In the genomic region with DNA sequence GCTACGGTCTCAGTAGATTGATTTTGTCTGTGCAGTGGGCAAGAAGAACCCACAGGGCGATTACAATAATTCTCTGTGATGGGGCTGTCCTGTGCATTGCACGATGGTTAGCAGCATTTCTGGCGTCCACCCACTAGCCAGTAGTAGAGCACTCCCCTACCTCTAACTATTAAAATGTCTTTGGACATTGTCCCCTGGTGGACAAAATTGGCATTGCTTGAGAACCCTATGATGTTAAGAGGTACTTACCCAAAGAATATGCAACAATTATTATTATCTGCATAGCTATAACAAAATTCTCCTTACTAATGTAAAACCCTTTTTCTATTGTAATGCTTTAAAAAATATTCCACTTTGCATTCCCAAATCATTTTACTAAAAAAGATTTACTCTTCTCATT, we compare ENCODE assay signal across 18 cellular contexts.
A peak's percentile ranks its signal among the peaks of the same experiment; 100 is the strongest.
DNase-seq lines count a peak whose midpoint lies in the region; ATAC-seq, FAIRE-seq and TF ChIP-seq lines count a peak whose summit lies in the region.
"Had no signal": no experiment of that assay in that cellular context is flagged by ENCODE, and none has a peak within 500 bp of the region (broad histone marks: within the 10 kb centered on the region; RNA-seq: fewer than 3 reads in every experiment).

No MANE protein-coding gene starts in this region.

- H3K23ac ChIP-seq in H1 (ENCODE audit: insufficient read length): no peak overlapping the region

- H3K4me2 ChIP-seq in mammary epithelial cell (ENCODE audit: insufficient read depth, low read depth, low read length): no peak overlapping the region
- no peak overlapping the region for H3K4me2 ChIP-seq in OCI-LY1 (ENCODE audit: low read length)
- H3K4me2 ChIP-seq in H1 (ENCODE audit: insufficient read depth in 1 of 2, low read depth in 2 of 2, low read length in 2 of 2): no peak overlapping the region

- no peaks in the 10 kb centered on the region for H3K4me1 Mint-ChIP-seq in type B pancreatic cell (ENCODE audit: unreplicated experiment)
- H3K4me1 Mint-ChIP-seq: activated CD4-positive, alpha-beta T cell treated with anti-CD3 and anti-CD28 coated beads, Interleukin-2, amount 10 ng/mL, durations not matched to agents 24 days and 14 days; T-helper 17 cell had no signal

- FAIRE-seq in H1 (lab: Jason Lieb, UNC): no peak
- FAIRE-seq: HTR-8/SVneo had no signal

- H3K4me3 ChIP-seq in mammary epithelial cell (replicated peaks in 1 of 3; ENCODE audit: insufficient read depth in 1 of 3, low read depth in 2 of 3, low read length in 3 of 3): no peak overlapping the region
- no peak overlapping the region for H3K4me3 ChIP-seq in breast epithelium
- H3K4me3 ChIP-seq in OCI-LY1 (ENCODE audit: low read depth, low read length, poor library complexity, severe bottlenecking): no peak overlapping the region
- H3K4me3 ChIP-seq in H1 (ENCODE audit: extremely low read depth in 1 of 4, insufficient read depth in 2 of 4, low read depth in 3 of 4, low read length in 4 of 4): no peak overlapping the region
- H3K4me3 ChIP-seq: transverse colon had no signal

- no peak overlapping the region for H3K14ac ChIP-seq in H1 (ENCODE audit: insufficient read length)

- TF ChIP-seq CTCF in mammary epithelial cell (conservative IDR thresholded peaks at IDR 0.05 in 1 of 2, IDR thresholded peaks at IDR 0.05 in 1 of 2; ENCODE audit: extremely low read depth in 1 of 2, insufficient read depth in 1 of 2, low read depth in 1 of 2, low read length in 2 of 2) (peak; percentile 27 to 43), breast epithelium (IDR thresholded peaks at IDR 0.05) (no peak), OCI-LY1 (IDR thresholded peaks at IDR 0.05; ENCODE audit: low read length) (peak; percentile 42; the same call in 1 of the 2 replicates), H1 (IDR thresholded peaks at IDR 0.05; ENCODE audit: control extremely low read depth in 1 of 3, insufficient read depth in 1 of 3, low read depth in 1 of 3, low read length in 3 of 3) (peak in 1 of 3 experiments; percentile 16; a peak in 1 of 4 replicates), type B pancreatic cell (conservative IDR thresholded peaks at IDR 0.05) (peak; percentile 67)

- CTCF ChIA-PET in mammary epithelial cell (lab: Charles Lee; ENCODE audit: low non-redundant PET) (no interaction called here), H1 (lab: Charles Lee; ENCODE audit: partially characterized antibody) (no interaction called here)

- POLR2A ChIA-PET in H1 (lab: Charles Lee; ENCODE audit: partially characterized antibody): no interaction called here

- H2AFZ ChIP-seq in mammary epithelial cell (ENCODE audit: low read depth, low read length) (no peak overlapping the region), OCI-LY1 (ENCODE audit: low read length) (no peak overlapping the region), H1 (ENCODE audit: low read length) (no peak overlapping the region)

- no peaks in the 10 kb centered on the region for H3K36me3 ChIP-seq in mammary epithelial cell (ENCODE audit: insufficient read depth, low read length)
- no peaks in the 10 kb centered on the region for H3K36me3 ChIP-seq in breast epithelium
- H3K36me3 ChIP-seq in OCI-LY1 (ENCODE audit: insufficient read depth, low read length): no peaks in the 10 kb centered on the region
- no peaks in the 10 kb centered on the region for H3K36me3 ChIP-seq in H1 (ENCODE audit: control insufficient read depth in 2 of 4, insufficient read depth in 4 of 4, low read length in 3 of 4)
- H3K36me3 ChIP-seq: transverse colon had no signal

- TF ChIP-seq POLR2A in breast epithelium (IDR thresholded peaks at IDR 0.05) (no peak), H1 (IDR thresholded peaks at IDR 0.05; ENCODE audit: control extremely low read depth in 1 of 2, low read depth in 2 of 2, low read length in 2 of 2) (no peak)

- in situ Hi-C loops in mammary epithelial cell (cut with MboI; ENCODE audit: low sequenced_read_pairs in 2 of 2): no loop called here

- peak; percentile 13 to 24; a peak in 2 of 4 replicates for TF ChIP-seq RAD21 in H1 (IDR thresholded peaks at IDR 0.05 in 1 of 2, conservative IDR thresholded peaks at IDR 0.05 in 1 of 2; ENCODE audit: low read depth in 2 of 2, low read length in 2 of 2)

- H3K4me1 ChIP-seq in mammary epithelial cell (ENCODE audit: insufficient read depth, low read length): no peaks in the 10 kb centered on the region
- no peaks in the 10 kb centered on the region for H3K4me1 ChIP-seq in breast epithelium
- no peaks in the 10 kb centered on the region for H3K4me1 ChIP-seq in OCI-LY1 (ENCODE audit: insufficient read depth, low read length, severe bottlenecking)
- no peaks in the 10 kb centered on the region for H3K4me1 ChIP-seq in H1 (replicated peaks in 1 of 4; ENCODE audit: control insufficient read depth in 3 of 4, insufficient read depth in 4 of 4, low read length in 3 of 4)
- H3K4me1 ChIP-seq: transverse colon had no signal

- H3K27me3 ChIP-seq in mammary epithelial cell (ENCODE audit: insufficient read depth, low read length) (no peaks in the 10 kb centered on the region), breast epithelium (no peaks in the 10 kb centered on the region), OCI-LY1 (ENCODE audit: insufficient read depth, low read length) (no peaks in the 10 kb centered on the region), H1 (replicated peaks in 1 of 4; ENCODE audit: control insufficient read depth in 3 of 4, extremely low read depth in 1 of 4, insufficient read depth in 3 of 4, low read length in 3 of 4) (no peaks in the 10 kb centered on the region)
- H3K27me3 ChIP-seq: transverse colon had no signal

- H2BK5ac ChIP-seq in H1 (ENCODE audit: low read depth, low read length): no peak overlapping the region

- H3F3A ChIP-seq in OCI-LY1 (ENCODE audit: insufficient read depth, low read length): no peaks in the 10 kb centered on the region

- H3K56ac ChIP-seq in H1 (replicated peaks; ENCODE audit: insufficient read length, low read depth, low read length): no peak overlapping the region

- no peaks in the 10 kb centered on the region for H3K23me2 ChIP-seq in H1 (ENCODE audit: low read depth, low read length)

- no peak for ATAC-seq in HG03159 (IDR thresholded peaks at IDR 0.05; ENCODE audit: unreplicated experiment)
- ATAC-seq: activated T-cell treated with anti-CD3 and anti-CD28 coated beads, Interleukin-2, amount 50 U/mL, for 72 hours; effector memory CD8-positive, alpha-beta T cell; HCT116; Panc1; T-helper 17 cell had no signal

- no peaks in the 10 kb centered on the region for H3K79me2 ChIP-seq in mammary epithelial cell (ENCODE audit: insufficient read depth, low read length)
- H3K79me2 ChIP-seq in OCI-LY1 (ENCODE audit: insufficient read depth, low read length): no peaks in the 10 kb centered on the region
- no peaks in the 10 kb centered on the region for H3K79me2 ChIP-seq in H1 (ENCODE audit: control insufficient read depth in 1 of 2, insufficient read depth in 2 of 2, low read length in 2 of 2)

- dilution Hi-C loops in mammary epithelial cell (cut with HindIII; ENCODE audit: low sequenced_read_pairs): no loop called here

- H3K4ac ChIP-seq in H1 (replicated peaks; ENCODE audit: insufficient read length, low read depth, low read length): no peak overlapping the region

- no peak overlapping the region for H2AK5ac ChIP-seq in H1 (ENCODE audit: low read depth, low read length)

- H3K27me3 Mint-ChIP-seq in type B pancreatic cell: no peaks in the 10 kb centered on the region
- H3K27me3 Mint-ChIP-seq: activated CD4-positive, alpha-beta T cell treated with anti-CD3 and anti-CD28 coated beads, Interleukin-2, amount 10 ng/mL, durations not matched to agents 24 days and 14 days; effector memory CD8-positive, alpha-beta T cell; T-helper 17 cell had no signal

- H3K27ac Mint-ChIP-seq in type B pancreatic cell: no peak overlapping the region
- H3K27ac Mint-ChIP-seq: activated CD4-positive, alpha-beta T cell treated with anti-CD3 and anti-CD28 coated beads, Interleukin-2, amount 10 ng/mL, durations not matched to agents 24 days and 14 days; activated T-cell treated with anti-CD3 and anti-CD28 coated beads, Interleukin-2, amount 50 U/mL, for 72 hours; effector memory CD8-positive, alpha-beta T cell; T-helper 17 cell had no signal

- H3K9ac ChIP-seq in mammary epithelial cell (ENCODE audit: insufficient read depth, low read length) (no peak overlapping the region), OCI-LY1 (ENCODE audit: low read length) (no peak overlapping the region), H1 (replicated peaks in 1 of 4; ENCODE audit: extremely low read depth in 1 of 4, low read depth in 3 of 4, low read length in 3 of 4) (no peak overlapping the region)

- H2BK20ac ChIP-seq in H1 (ENCODE audit: low read length): no peak overlapping the region

- intact Hi-C loops in mammary epithelial cell (cut with micrococcal nuclease): no loop called here
- intact Hi-C loops in breast epithelium (cut with DNase I; ENCODE audit: low total_unique reads): no loop called here

- H3K4me3 Mint-ChIP-seq in type B pancreatic cell: no peak overlapping the region
- H3K4me3 Mint-ChIP-seq: activated CD4-positive, alpha-beta T cell treated with anti-CD3 and anti-CD28 coated beads, Interleukin-2, amount 10 ng/mL, durations not matched to agents 24 days and 14 days; activated T-cell treated with anti-CD3 and anti-CD28 coated beads, Interleukin-2, amount 50 U/mL, for 72 hours; effector memory CD8-positive, alpha-beta T cell; T-helper 17 cell had no signal

- peaks cover 3% of the 10 kb centered on the region for H3K36me3 Mint-ChIP-seq in type B pancreatic cell

- H3K9me2 ChIP-seq in OCI-LY1 (ENCODE audit: low read depth, low read length): no peaks in the 10 kb centered on the region

- H4K5ac ChIP-seq in H1 (ENCODE audit: insufficient read length, low read depth, low read length): no peak overlapping the region

- H3K27ac ChIP-seq in mammary epithelial cell (ENCODE audit: insufficient read depth, low read depth, low read length) (no peak overlapping the region), breast epithelium (no peak overlapping the region), OCI-LY1 (ENCODE audit: low read depth, low read length, poor library complexity, severe bottlenecking) (no peak overlapping the region), H1 (ENCODE audit: low read depth, low read length) (no peak overlapping the region)
- H3K27ac ChIP-seq: transverse colon had no signal

- no peak for DNase-seq in mammary epithelial cell
- DNase-seq in breast epithelium (ENCODE audit: low spot score in 2 of 2): no peak
- DNase-seq in H1 (ENCODE audit: low read depth in 1 of 2, low spot score in 2 of 2): no peak
- DNase-seq in type B pancreatic cell (ENCODE audit: extremely low spot score, unreplicated experiment): no peak
- DNase-seq in amniotic stem cell (lab: John Stamatoyannopoulos, UW): no peak
- DNase-seq in 8988T: no peak
- DNase-seq: activated CD4-positive, alpha-beta T cell treated with anti-CD3 and anti-CD28 coated beads, Interleukin-2, amount 10 ng/mL, durations not matched to agents 24 days and 14 days; activated T-cell treated with anti-CD3 and anti-CD28 coated beads, Interleukin-2, amount 50 U/mL, for 72 hours; effector memory CD8-positive, alpha-beta T cell; NCI-H1048; stimulated activated CD4-positive, alpha-beta T cell treated with anti-CD3 and anti-CD28 coated beads, Interleukin-1b, Interleukin-23, amount 100 ng/mL, for 48 hours; T-helper 17 cell; transverse colon had no signal

- H2BK15ac ChIP-seq in H1 (ENCODE audit: low read length): no peak overlapping the region

- no peak overlapping the region for H2BK12ac ChIP-seq in H1 (ENCODE audit: low read depth, low read length)

- H3K9me3 Mint-ChIP-seq in type B pancreatic cell: peaks cover 12% of the 10 kb centered on the region
- H3K9me3 Mint-ChIP-seq: activated CD4-positive, alpha-beta T cell treated with anti-CD3 and anti-CD28 coated beads, Interleukin-2, amount 10 ng/mL, durations not matched to agents 24 days and 14 days had no signal

- H3K18ac ChIP-seq in H1 (ENCODE audit: extremely low read depth, low read length): no peak overlapping the region

- H3K9me3 ChIP-seq in mammary epithelial cell (replicated peaks; ENCODE audit: insufficient read depth, low read length) (peaks cover 7% of the 10 kb centered on the region), breast epithelium (peaks cover 3 to 11% of the 10 kb centered on the region in 2 donors), OCI-LY1 (ENCODE audit: low read length) (no peaks in the 10 kb centered on the region), H1 (ENCODE audit: insufficient read depth in 2 of 2, low read depth in 1 of 2, low read length in 1 of 2) (0 out of 4 replicates have a peak, but pooled peaks cover 0 to 6% of the 10 kb centered on the region in 2 experiments)
- H3K9me3 ChIP-seq: transverse colon had no signal

- BruUV-seq in mammary epithelial cell (replicated peaks; lab: Mats Ljungman, UMichigan): no TSS peak

- no peak for TF ChIP-seq EP300 in H1 (IDR thresholded peaks at IDR 0.05; ENCODE audit: borderline replicate concordance in 1 of 2, low read depth in 2 of 2, low read length in 2 of 2)

- H4K8ac ChIP-seq in H1 (ENCODE audit: extremely low read depth, insufficient read depth, low read length): no peak overlapping the region

- no peaks in the 10 kb centered on the region for H3K79me1 ChIP-seq in H1 (ENCODE audit: low read depth, low read length)

- H4K20me1 ChIP-seq in mammary epithelial cell (ENCODE audit: insufficient read depth, low read length) (no peaks in the 10 kb centered on the region), OCI-LY1 (ENCODE audit: insufficient read depth, low read length) (no peaks in the 10 kb centered on the region), H1 (replicated peaks in 1 of 2; ENCODE audit: control insufficient read depth in 1 of 2, insufficient read depth in 2 of 2, low read length in 2 of 2) (no peaks in the 10 kb centered on the region)

- H2BK120ac ChIP-seq in H1 (replicated peaks; ENCODE audit: low read depth, low read length): no peak overlapping the region

- WGBS in mammary epithelial cell (ENCODE audit: low coverage, missing lambda C conversion rate): 36% methylated on average over 4 of the region's 4 CpGs
- WGBS in H1 (ENCODE audit: extremely low coverage in 1 of 2, insufficient coverage in 1 of 2, insufficient read length in 1 of 2, insufficient replicate concordance in 2 of 2, low coverage in 1 of 2, low lambda C conversion rate in 2 of 2, missing lambda C conversion rate in 1 of 2), 2 experiments: 75% methylated on average over 4 of the region's 4 CpGs; no CpG with 5 or more reads in 1 of the 2 experiments

- H4K91ac ChIP-seq in H1 (replicated peaks; ENCODE audit: insufficient read length, low read length): no peak overlapping the region

Comparison
In these comparisons a context has a peak if more than half of its experiments do, and no peak if none do; other contexts are left out.
1. CTCF ChIP-seq: peak in mammary epithelial cell (2 of 2), OCI-LY1 (single experiment) and type B pancreatic cell (single experiment); none in breast epithelium (0 of 3).